ENCODE assay signal across 1 cellular context in genomic region chr5:83509535-83509934, GRCh38.
TF ChIP-seq lines count a peak whose summit lies in the region.

No MANE protein-coding gene starts in this region.

TF ChIP-seq in PFSK-1, 5 proteins besides CTCF, POLR2A, EP300 and RAD21 (continued from another document):
- TF ChIP-seq FOXP2 (optimal IDR thresholded peaks at IDR 0.05; ENCODE audit: borderline replicate concordance, extremely low read depth, extremely low read length, insufficient read depth) (no peak), SIN3A (IDR thresholded peaks at IDR 0.05; ENCODE audit: borderline replicate concordance, insufficient read depth, low read length) (0 out of 2 replicates have a peak, but pooled peaks have one; percentile 41), TAF1 (IDR thresholded peaks at IDR 0.05; ENCODE audit: borderline replicate concordance, insufficient read depth, low read length) (no peak), POLR2AphosphoS5 (IDR thresholded peaks at IDR 0.05; ENCODE audit: low read depth, low read length) (no peak)
